21 cellular contexts compared by ENCODE assay signal in the genomic region with DNA sequence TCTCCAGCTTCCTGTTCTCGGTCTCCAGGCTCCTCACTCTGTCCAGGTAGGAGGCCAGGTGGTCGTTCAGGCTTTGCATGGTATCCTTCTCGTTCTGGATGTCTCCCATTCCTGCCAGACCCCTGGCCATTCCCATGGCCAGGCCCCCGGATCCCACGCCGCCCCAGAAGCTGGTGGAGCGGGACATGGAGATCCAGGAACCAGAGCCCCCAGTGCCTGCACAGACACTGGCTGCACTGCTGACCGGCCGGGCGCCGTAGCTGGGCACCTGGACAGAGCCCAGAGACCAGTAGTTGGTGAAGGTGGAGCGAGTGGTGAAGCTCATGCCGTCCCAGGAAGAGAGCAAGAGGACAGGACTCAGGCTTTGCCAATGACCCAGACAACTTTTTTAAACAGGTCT.
DNase-seq lines count a peak whose midpoint lies in the region; ATAC-seq lines count a peak whose summit lies in the region.
"Had no signal": no experiment of that assay in that cellular context is flagged by ENCODE, and none has a peak within 500 bp of the region (broad histone marks: within the 10 kb centered on the region; RNA-seq: fewer than 3 reads in every experiment).

No MANE protein-coding gene starts in this region.

- POLR2A ChIA-PET in activated CD4-positive, alpha-beta T cell treated with anti-CD3 and anti-CD28 coated beads, Interleukin-2, amount 10 ng/mL, durations not matched to agents 7 days and 5 days (lab: Charles Lee), result no interaction called here

- H3K4me1 Mint-ChIP-seq in activated CD4-positive, alpha-beta T cell treated with anti-CD3 and anti-CD28 coated beads, Interleukin-2, amount 10 ng/mL, durations not matched to agents 7 days and 5 days, result peaks cover 20% of the 10 kb centered on the region
- peaks cover 11% of the 10 kb centered on the region for H3K4me1 Mint-ChIP-seq in activated CD4-positive, alpha-beta T cell treated with anti-CD3 and anti-CD28 coated beads, Interleukin-2, amount 10 ng/mL, durations not matched to agents 24 days and 14 days
- peaks cover 51% of the 10 kb centered on the region for H3K4me1 Mint-ChIP-seq in stimulated activated naive CD8-positive, alpha-beta T cell treated with anti-CD3 and anti-CD28 coated beads, Interleukin-15, Interleukin-2, amounts not matched to agents 100 ng/mL and 50 ng/mL, for 24 hours (ENCODE audit: low read depth)
- peaks cover 58% of the 10 kb centered on the region for H3K4me1 Mint-ChIP-seq in stimulated activated naive CD8-positive, alpha-beta T cell treated with anti-CD3 and anti-CD28 coated beads, Interleukin-15, amount 100 ng/mL, for 72 hours
- H3K4me1 Mint-ChIP-seq in activated naive CD8-positive, alpha-beta T cell treated with anti-CD3 and anti-CD28 coated beads, Interleukin-2, amount 50 U/mL, for 24 hours, result peaks cover 58% of the 10 kb centered on the region

- intact Hi-C loops in activated CD4-positive, alpha-beta T cell treated with anti-CD3 and anti-CD28 coated beads, Interleukin-2, amount 10 ng/mL, durations not matched to agents 24 days and 14 days (cut with micrococcal nuclease), result no loop called here

- H3K36me3 Mint-ChIP-seq in activated CD4-positive, alpha-beta T cell treated with anti-CD3 and anti-CD28 coated beads, Interleukin-2, amount 10 ng/mL, durations not matched to agents 7 days and 5 days (ENCODE audit: low read depth), result peaks cover 2% of the 10 kb centered on the region
- no peaks in the 10 kb centered on the region for H3K36me3 Mint-ChIP-seq in activated CD4-positive, alpha-beta T cell treated with anti-CD3 and anti-CD28 coated beads, Interleukin-2, amount 10 ng/mL, durations not matched to agents 24 days and 14 days (ENCODE audit: low read depth)
- H3K36me3 Mint-ChIP-seq in stimulated activated naive CD8-positive, alpha-beta T cell treated with anti-CD3 and anti-CD28 coated beads, Interleukin-15, Interleukin-2, amounts not matched to agents 100 ng/mL and 50 ng/mL, for 24 hours (ENCODE audit: low read depth), result no peaks in the 10 kb centered on the region
- peaks cover 10% of the 10 kb centered on the region for H3K36me3 Mint-ChIP-seq in activated naive CD8-positive, alpha-beta T cell treated with anti-CD3 and anti-CD28 coated beads, Interleukin-2, amount 50 U/mL, for 24 hours (ENCODE audit: low read depth)

- CTCF ChIA-PET in activated CD4-positive, alpha-beta T cell treated with anti-CD3 and anti-CD28 coated beads, Interleukin-2, amount 10 ng/mL, durations not matched to agents 7 days and 5 days (lab: Charles Lee), result no interaction called here

- H3K4me3 Mint-ChIP-seq in activated CD4-positive, alpha-beta T cell treated with anti-CD3 and anti-CD28 coated beads, Interleukin-2, amount 10 ng/mL, durations not matched to agents 7 days and 5 days, result no peak overlapping the region
- no peak overlapping the region for H3K4me3 Mint-ChIP-seq in activated CD4-positive, alpha-beta T cell treated with anti-CD3 and anti-CD28 coated beads, Interleukin-2, amount 10 ng/mL, durations not matched to agents 24 days and 14 days
- peak overlapping the region; percentile 22 for H3K4me3 Mint-ChIP-seq in stimulated activated naive CD8-positive, alpha-beta T cell treated with anti-CD3 and anti-CD28 coated beads, Interleukin-15, Interleukin-2, amounts not matched to agents 100 ng/mL and 50 ng/mL, for 24 hours
- H3K4me3 Mint-ChIP-seq in stimulated activated naive CD8-positive, alpha-beta T cell treated with anti-CD3 and anti-CD28 coated beads, Interleukin-15, amount 100 ng/mL, for 72 hours, result peak overlapping the region in 1 of 2 donors; percentile 42
- H3K4me3 Mint-ChIP-seq in activated naive CD8-positive, alpha-beta T cell treated with anti-CD3 and anti-CD28 coated beads, Interleukin-2, amount 50 U/mL, for 24 hours, result no peak overlapping the region

- H3K27ac Mint-ChIP-seq in activated CD4-positive, alpha-beta T cell treated with anti-CD3 and anti-CD28 coated beads, Interleukin-2, amount 10 ng/mL, durations not matched to agents 7 days and 5 days, result peak overlapping the region; percentile 52
- H3K27ac Mint-ChIP-seq in activated CD4-positive, alpha-beta T cell treated with anti-CD3 and anti-CD28 coated beads, Interleukin-2, amount 10 ng/mL, durations not matched to agents 24 days and 14 days, result no peak overlapping the region
- H3K27ac Mint-ChIP-seq in stimulated activated naive CD8-positive, alpha-beta T cell treated with anti-CD3 and anti-CD28 coated beads, Interleukin-15, Interleukin-2, amounts not matched to agents 100 ng/mL and 50 ng/mL, for 24 hours, result peak overlapping the region; percentile 64
- peak overlapping the region in 1 of 2 donors; percentile 28 for H3K27ac Mint-ChIP-seq in stimulated activated naive CD8-positive, alpha-beta T cell treated with anti-CD3 and anti-CD28 coated beads, Interleukin-15, amount 100 ng/mL, for 72 hours
- H3K27ac Mint-ChIP-seq in activated naive CD8-positive, alpha-beta T cell treated with anti-CD3 and anti-CD28 coated beads, Interleukin-2, amount 50 U/mL, for 24 hours, result peak overlapping the region; percentile 83

- peaks cover 2% of the 10 kb centered on the region for H3K9me3 Mint-ChIP-seq in activated CD4-positive, alpha-beta T cell treated with anti-CD3 and anti-CD28 coated beads, Interleukin-2, amount 10 ng/mL, durations not matched to agents 7 days and 5 days
- H3K9me3 Mint-ChIP-seq in activated CD4-positive, alpha-beta T cell treated with anti-CD3 and anti-CD28 coated beads, Interleukin-2, amount 10 ng/mL, durations not matched to agents 24 days and 14 days, result peaks cover 13% of the 10 kb centered on the region
- peaks cover 10% of the 10 kb centered on the region for H3K9me3 Mint-ChIP-seq in stimulated activated naive CD8-positive, alpha-beta T cell treated with anti-CD3 and anti-CD28 coated beads, Interleukin-15, Interleukin-2, amounts not matched to agents 100 ng/mL and 50 ng/mL, for 24 hours
- H3K9me3 Mint-ChIP-seq in stimulated activated naive CD8-positive, alpha-beta T cell treated with anti-CD3 and anti-CD28 coated beads, Interleukin-15, amount 100 ng/mL, for 72 hours, result peaks cover 4 to 11% of the 10 kb centered on the region in 2 donors
- peaks cover 11% of the 10 kb centered on the region for H3K9me3 Mint-ChIP-seq in activated naive CD8-positive, alpha-beta T cell treated with anti-CD3 and anti-CD28 coated beads, Interleukin-2, amount 50 U/mL, for 24 hours

- DNase-seq in activated CD4-positive, alpha-beta T cell treated with anti-CD3 and anti-CD28 coated beads, Interleukin-2, amount 10 ng/mL, durations not matched to agents 7 days and 5 days, result no peak
- DNase-seq in activated CD4-positive, alpha-beta T cell treated with anti-CD3 and anti-CD28 coated beads, Interleukin-2, amount 10 ng/mL, durations not matched to agents 24 days and 14 days, result no peak
- DNase-seq in stimulated activated naive CD8-positive, alpha-beta T cell treated with anti-CD3 and anti-CD28 coated beads, Interleukin-15, amount 100 ng/mL, for 72 hours, result no peak
- no peak for DNase-seq in activated naive CD8-positive, alpha-beta T cell treated with anti-CD3 and anti-CD28 coated beads, Interleukin-2, amount 50 U/mL, for 24 hours
- DNase-seq in NCI-H524 (lab: John Stamatoyannopoulos, UW) (no peak), DMS53 treated with DMSO at 0.1 percent for 48 hours (lab: John Stamatoyannopoulos, UW; ENCODE audit: unreplicated experiment) (no peak), NCI-H446 (lab: John Stamatoyannopoulos, UW) (no peak)
- DNase-seq: DMS153, GM23248, H7, Kasumi-1, NCI-H1105, NCI-H1436 treated with DMSO at 0.1 percent for 48 hours, NCI-H187 treated with DMSO at 0.1 percent for 48 hours, NCI-H2171 treated with DMSO at 0.1 percent for 48 hours, NCI-H345, NCI-H524 treated with DMSO at 0.1 percent for 48 hours, NCI-H774, PC-9, SHP77 had no signal

- no peaks in the 10 kb centered on the region for H3K27me3 Mint-ChIP-seq in activated CD4-positive, alpha-beta T cell treated with anti-CD3 and anti-CD28 coated beads, Interleukin-2, amount 10 ng/mL, durations not matched to agents 7 days and 5 days
- H3K27me3 Mint-ChIP-seq in activated CD4-positive, alpha-beta T cell treated with anti-CD3 and anti-CD28 coated beads, Interleukin-2, amount 10 ng/mL, durations not matched to agents 24 days and 14 days, result no peaks in the 10 kb centered on the region
- H3K27me3 Mint-ChIP-seq in stimulated activated naive CD8-positive, alpha-beta T cell treated with anti-CD3 and anti-CD28 coated beads, Interleukin-15, Interleukin-2, amounts not matched to agents 100 ng/mL and 50 ng/mL, for 24 hours, result no peaks in the 10 kb centered on the region
- no peaks in the 10 kb centered on the region for H3K27me3 Mint-ChIP-seq in stimulated activated naive CD8-positive, alpha-beta T cell treated with anti-CD3 and anti-CD28 coated beads, Interleukin-15, amount 100 ng/mL, for 72 hours
- H3K27me3 Mint-ChIP-seq in activated naive CD8-positive, alpha-beta T cell treated with anti-CD3 and anti-CD28 coated beads, Interleukin-2, amount 50 U/mL, for 24 hours, result no peaks in the 10 kb centered on the region

- no peak for ATAC-seq in stimulated activated naive CD8-positive, alpha-beta T cell treated with anti-CD3 and anti-CD28 coated beads, Interleukin-15, amount 100 ng/mL, for 72 hours
- peak; percentile 12 for ATAC-seq in activated naive CD8-positive, alpha-beta T cell treated with anti-CD3 and anti-CD28 coated beads, Interleukin-2, amount 50 U/mL, for 24 hours
